ENCODE assay signal across 1 cellular context in the genomic region with DNA sequence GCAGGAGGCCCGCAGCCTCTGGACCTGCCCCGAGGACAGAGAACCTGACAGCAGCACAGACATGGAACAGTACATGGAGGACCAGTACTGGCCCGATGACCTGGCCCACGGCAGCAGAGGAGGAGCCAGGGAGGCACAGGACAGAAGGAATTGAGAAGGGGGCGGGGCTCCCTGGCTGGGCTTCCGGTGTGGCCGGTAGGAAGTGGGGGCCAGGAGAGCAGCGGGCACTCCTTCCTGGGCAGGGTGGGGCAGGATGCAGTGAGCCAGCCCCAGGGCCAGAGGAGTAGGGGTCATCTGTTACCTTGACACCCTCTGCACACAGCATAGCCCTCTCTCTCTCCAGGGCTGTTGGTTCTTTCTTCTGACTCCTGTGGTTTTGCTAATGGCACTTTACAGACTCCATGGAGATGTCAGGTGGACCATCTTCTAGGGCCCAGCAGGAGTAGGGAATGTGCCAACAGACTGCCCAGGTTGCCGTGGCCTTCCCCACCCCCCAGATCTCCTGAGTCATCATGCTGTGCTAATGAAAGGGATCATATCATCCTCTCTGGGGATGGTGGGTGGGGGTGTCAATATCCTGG.
TF ChIP-seq lines count a peak whose summit lies in the region.

No MANE protein-coding gene starts in this region.

TF ChIP-seq in HepG2, 621 proteins besides CTCF, POLR2A, EP300 and RAD21:
- TF ChIP-seq ZNF768 (CRISPR knock-in tag; IDR thresholded peaks at IDR 0.05) (0 out of 2 replicates have a peak, but pooled peaks have one; percentile 20), AGO2 (optimal IDR thresholded peaks at IDR 0.05; ENCODE audit: low read depth, low read length) (peak; percentile 89), RBM22 (optimal IDR thresholded peaks at IDR 0.05; ENCODE audit: low read length) (peak; percentile 85), RBFOX2 (IDR thresholded peaks at IDR 0.05; ENCODE audit: low read depth, low read length) (peak; percentile 48; the same call in 1 of the 2 replicates), ZBTB21 (CRISPR knock-in tag; IDR thresholded peaks at IDR 0.05) (no peak), PHF5A (CRISPR knock-in tag; IDR thresholded peaks at IDR 0.05; ENCODE audit: low read depth, unreplicated experiment) (no peak)
- TF ChIP-seq, protein P1, sequence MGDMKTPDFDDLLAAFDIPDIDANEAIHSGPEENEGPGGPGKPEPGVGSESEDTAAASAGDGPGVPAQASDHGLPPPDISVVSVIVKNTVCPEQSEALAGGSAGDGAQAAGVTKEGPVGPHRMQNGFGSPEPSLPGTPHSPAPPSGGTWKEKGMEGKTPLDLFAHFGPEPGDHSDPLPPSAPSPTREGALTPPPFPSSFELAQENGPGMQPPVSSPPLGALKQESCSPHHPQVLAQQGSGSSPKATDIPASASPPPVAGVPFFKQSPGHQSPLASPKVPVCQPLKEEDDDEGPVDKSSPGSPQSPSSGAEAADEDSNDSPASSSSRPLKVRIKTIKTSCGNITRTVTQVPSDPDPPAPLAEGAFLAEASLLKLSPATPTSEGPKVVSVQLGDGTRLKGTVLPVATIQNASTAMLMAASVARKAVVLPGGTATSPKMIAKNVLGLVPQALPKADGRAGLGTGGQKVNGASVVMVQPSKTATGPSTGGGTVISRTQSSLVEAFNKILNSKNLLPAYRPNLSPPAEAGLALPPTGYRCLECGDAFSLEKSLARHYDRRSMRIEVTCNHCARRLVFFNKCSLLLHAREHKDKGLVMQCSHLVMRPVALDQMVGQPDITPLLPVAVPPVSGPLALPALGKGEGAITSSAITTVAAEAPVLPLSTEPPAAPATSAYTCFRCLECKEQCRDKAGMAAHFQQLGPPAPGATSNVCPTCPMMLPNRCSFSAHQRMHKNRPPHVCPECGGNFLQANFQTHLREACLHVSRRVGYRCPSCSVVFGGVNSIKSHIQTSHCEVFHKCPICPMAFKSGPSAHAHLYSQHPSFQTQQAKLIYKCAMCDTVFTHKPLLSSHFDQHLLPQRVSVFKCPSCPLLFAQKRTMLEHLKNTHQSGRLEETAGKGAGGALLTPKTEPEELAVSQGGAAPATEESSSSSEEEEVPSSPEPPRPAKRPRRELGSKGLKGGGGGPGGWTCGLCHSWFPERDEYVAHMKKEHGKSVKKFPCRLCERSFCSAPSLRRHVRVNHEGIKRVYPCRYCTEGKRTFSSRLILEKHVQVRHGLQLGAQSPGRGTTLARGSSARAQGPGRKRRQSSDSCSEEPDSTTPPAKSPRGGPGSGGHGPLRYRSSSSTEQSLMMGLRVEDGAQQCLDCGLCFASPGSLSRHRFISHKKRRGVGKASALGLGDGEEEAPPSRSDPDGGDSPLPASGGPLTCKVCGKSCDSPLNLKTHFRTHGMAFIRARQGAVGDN (CRISPR knock-in tag; IDR thresholded peaks at IDR 0.05) = 0 out of 2 replicates have a peak, but pooled peaks have one; percentile 11
